In the genomic region with DNA sequence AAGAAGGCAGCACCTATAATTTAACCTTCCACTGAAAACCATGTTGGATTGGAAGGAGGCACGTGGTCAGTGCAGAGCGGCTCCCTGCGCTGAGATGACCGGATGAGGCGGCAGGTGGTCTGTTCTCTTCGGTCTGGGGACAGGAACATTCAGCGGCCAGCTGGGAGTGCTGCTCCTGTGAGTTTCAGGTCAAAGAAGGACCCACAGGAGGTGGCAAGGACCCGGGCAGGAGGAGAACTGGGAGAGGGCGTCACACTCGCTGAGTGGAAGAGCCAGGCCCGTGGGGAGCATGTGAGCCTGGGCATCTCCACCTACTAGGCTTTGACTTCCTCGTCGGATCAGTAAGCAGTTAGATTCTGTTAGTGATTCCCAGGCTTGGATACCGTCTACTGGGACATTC, we compare ENCODE assay signal across 1 cellular context.
TF ChIP-seq lines count a peak whose summit lies in the region.

No MANE protein-coding gene starts in this region.

TF ChIP-seq in HepG2, 621 proteins besides CTCF, POLR2A, EP300 and RAD21 (continued from another document):
- TF ChIP-seq, protein P1, sequence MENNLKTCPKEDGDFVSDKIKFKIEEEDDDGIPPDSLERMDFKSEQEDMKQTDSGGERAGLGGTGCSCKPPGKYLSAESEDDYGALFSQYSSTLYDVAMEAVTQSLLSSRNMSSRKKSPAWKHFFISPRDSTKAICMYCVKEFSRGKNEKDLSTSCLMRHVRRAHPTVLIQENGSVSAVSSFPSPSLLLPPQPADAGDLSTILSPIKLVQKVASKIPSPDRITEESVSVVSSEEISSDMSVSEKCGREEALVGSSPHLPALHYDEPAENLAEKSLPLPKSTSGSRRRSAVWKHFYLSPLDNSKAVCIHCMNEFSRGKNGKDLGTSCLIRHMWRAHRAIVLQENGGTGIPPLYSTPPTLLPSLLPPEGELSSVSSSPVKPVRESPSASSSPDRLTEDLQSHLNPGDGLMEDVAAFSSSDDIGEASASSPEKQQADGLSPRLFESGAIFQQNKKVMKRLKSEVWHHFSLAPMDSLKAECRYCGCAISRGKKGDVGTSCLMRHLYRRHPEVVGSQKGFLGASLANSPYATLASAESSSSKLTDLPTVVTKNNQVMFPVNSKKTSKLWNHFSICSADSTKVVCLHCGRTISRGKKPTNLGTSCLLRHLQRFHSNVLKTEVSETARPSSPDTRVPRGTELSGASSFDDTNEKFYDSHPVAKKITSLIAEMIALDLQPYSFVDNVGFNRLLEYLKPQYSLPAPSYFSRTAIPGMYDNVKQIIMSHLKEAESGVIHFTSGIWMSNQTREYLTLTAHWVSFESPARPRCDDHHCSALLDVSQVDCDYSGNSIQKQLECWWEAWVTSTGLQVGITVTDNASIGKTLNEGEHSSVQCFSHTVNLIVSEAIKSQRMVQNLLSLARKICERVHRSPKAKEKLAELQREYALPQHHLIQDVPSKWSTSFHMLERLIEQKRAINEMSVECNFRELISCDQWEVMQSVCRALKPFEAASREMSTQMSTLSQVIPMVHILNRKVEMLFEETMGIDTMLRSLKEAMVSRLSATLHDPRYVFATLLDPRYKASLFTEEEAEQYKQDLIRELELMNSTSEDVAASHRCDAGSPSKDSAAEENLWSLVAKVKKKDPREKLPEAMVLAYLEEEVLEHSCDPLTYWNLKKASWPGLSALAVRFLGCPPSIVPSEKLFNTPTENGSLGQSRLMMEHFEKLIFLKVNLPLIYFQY (CRISPR knock-in tag; IDR thresholded peaks at IDR 0.05; ENCODE audit: borderline replicate concordance): no peak
- no peak for TF ChIP-seq ZNF670 (CRISPR knock-in tag; IDR thresholded peaks at IDR 0.05; ENCODE audit: borderline replicate concordance)
- TF ChIP-seq, protein P2, sequence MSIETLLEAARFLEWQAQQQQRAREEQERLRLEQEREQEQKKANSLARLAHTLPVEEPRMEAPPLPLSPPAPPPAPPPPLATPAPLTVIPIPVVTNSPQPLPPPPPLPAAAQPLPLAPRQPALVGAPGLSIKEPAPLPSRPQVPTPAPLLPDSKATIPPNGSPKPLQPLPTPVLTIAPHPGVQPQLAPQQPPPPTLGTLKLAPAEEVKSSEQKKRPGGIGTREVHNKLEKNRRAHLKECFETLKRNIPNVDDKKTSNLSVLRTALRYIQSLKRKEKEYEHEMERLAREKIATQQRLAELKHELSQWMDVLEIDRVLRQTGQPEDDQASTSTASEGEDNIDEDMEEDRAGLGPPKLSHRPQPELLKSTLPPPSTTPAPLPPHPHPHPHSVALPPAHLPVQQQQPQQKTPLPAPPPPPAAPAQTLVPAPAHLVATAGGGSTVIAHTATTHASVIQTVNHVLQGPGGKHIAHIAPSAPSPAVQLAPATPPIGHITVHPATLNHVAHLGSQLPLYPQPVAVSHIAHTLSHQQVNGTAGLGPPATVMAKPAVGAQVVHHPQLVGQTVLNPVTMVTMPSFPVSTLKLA (IDR thresholded peaks at IDR 0.05): peak; percentile 54
- TF ChIP-seq ZNF251 (CRISPR knock-in tag; IDR thresholded peaks at IDR 0.05): no peak
- no peak for TF ChIP-seq ZNF614 (CRISPR knock-in tag; IDR thresholded peaks at IDR 0.05; ENCODE audit: borderline replicate concordance)
- TF ChIP-seq, protein P3, sequence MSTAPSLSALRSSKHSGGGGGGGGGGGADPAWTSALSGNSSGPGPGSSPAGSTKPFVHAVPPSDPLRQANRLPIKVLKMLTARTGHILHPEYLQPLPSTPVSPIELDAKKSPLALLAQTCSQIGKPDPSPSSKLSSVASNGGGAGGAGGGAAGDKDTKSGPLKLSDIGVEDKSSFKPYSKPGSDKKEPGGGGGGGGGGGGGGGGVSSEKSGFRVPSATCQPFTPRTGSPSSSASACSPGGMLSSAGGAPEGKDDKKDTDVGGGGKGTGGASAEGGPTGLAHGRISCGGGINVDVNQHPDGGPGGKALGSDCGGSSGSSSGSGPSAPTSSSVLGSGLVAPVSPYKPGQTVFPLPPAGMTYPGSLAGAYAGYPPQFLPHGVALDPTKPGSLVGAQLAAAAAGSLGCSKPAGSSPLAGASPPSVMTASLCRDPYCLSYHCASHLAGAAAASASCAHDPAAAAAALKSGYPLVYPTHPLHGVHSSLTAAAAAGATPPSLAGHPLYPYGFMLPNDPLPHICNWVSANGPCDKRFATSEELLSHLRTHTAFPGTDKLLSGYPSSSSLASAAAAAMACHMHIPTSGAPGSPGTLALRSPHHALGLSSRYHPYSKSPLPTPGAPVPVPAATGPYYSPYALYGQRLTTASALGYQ (CRISPR knock-in tag; IDR thresholded peaks at IDR 0.05): no peak
TF ChIP-seq in HepG2: peak in this region for 1.
